21 cellular contexts compared by ENCODE assay signal in genomic region chrX:78506248-78506647, GRCh38.
DNase-seq lines count a peak whose midpoint lies in the region; ATAC-seq, FAIRE-seq and TF ChIP-seq lines count a peak whose summit lies in the region.
"Had no signal": no experiment of that assay in that cellular context is flagged by ENCODE, and none has a peak within 500 bp of the region (broad histone marks: within the 10 kb centered on the region; RNA-seq: fewer than 3 reads in every experiment).

No MANE protein-coding gene starts in this region.

- intact Hi-C loops in body of pancreas (cut with DNase I), result no loop called here

- H3K27me3 Mint-ChIP-seq in activated T-helper 17 cell treated with anti-CD3 and anti-CD28 coated beads, Interleukin-2, amount 50 U/mL, for 72 hours, result no peaks in the 10 kb centered on the region
- no peaks in the 10 kb centered on the region for H3K27me3 Mint-ChIP-seq in stimulated activated naive B cell treated with anti-CD40 and anti-IgM and Interleukin-4, amounts not matched to agents 10 μg/mL and 1 μg/mL and 100 μg/mL, for 72 hours
- H3K27me3 Mint-ChIP-seq: CD4-positive, alpha-beta T cell; IgD-negative memory B cell had no signal

- H3K9me3 ChIP-seq in body of pancreas, result no peaks in the 10 kb centered on the region
- H3K9me3 ChIP-seq: A549 had no signal

- FAIRE-seq in urothelium cell line (lab: Jason Lieb, UNC), result no peak
- FAIRE-seq: A549, HepG2 had no signal

- 46 to 68% methylated on average over 1 of the region's 1 CpG for WGBS in body of pancreas, 2 donors

- H3K4me1 Mint-ChIP-seq in activated T-helper 17 cell treated with anti-CD3 and anti-CD28 coated beads, Interleukin-2, amount 50 U/mL, for 72 hours, result peaks cover 4% of the 10 kb centered on the region
- peaks cover 4 to 24% of the 10 kb centered on the region in 2 donors for H3K4me1 Mint-ChIP-seq in stimulated activated naive B cell treated with anti-CD40 and anti-IgM and Interleukin-4, amounts not matched to agents 10 μg/mL and 1 μg/mL and 100 μg/mL, for 72 hours

- H3K4me1 ChIP-seq in body of pancreas, result no peaks in the 10 kb centered on the region
- H3K4me1 ChIP-seq: A549 had no signal

- H3K27ac Mint-ChIP-seq in activated T-helper 17 cell treated with anti-CD3 and anti-CD28 coated beads, Interleukin-2, amount 50 U/mL, for 72 hours, result peak overlapping the region; percentile 43
- no peak overlapping the region for H3K27ac Mint-ChIP-seq in stimulated activated naive B cell treated with anti-CD40 and anti-IgM and Interleukin-4, amounts not matched to agents 10 μg/mL and 1 μg/mL and 100 μg/mL, for 72 hours
- H3K27ac Mint-ChIP-seq: CD4-positive, alpha-beta T cell; HFFc6; IgD-negative memory B cell had no signal

- no peaks in the 10 kb centered on the region for H3K36me3 Mint-ChIP-seq in activated T-helper 17 cell treated with anti-CD3 and anti-CD28 coated beads, Interleukin-2, amount 50 U/mL, for 72 hours (ENCODE audit: low read depth)
- H3K36me3 Mint-ChIP-seq in stimulated activated naive B cell treated with anti-CD40 and anti-IgM and Interleukin-4, amounts not matched to agents 10 μg/mL and 1 μg/mL and 100 μg/mL, for 72 hours, result no peaks in the 10 kb centered on the region
- H3K36me3 Mint-ChIP-seq: IgD-negative memory B cell had no signal

- H3K4me3 ChIP-seq in GM12865 (ENCODE audit: low read depth, low read length) (no peak overlapping the region), body of pancreas (no peak overlapping the region)
- H3K4me3 ChIP-seq: A549 had no signal

- peak; percentile 50 for ATAC-seq in GM18870 (IDR thresholded peaks at IDR 0.05; ENCODE audit: unreplicated experiment)
- peak; percentile 38 for ATAC-seq in activated T-helper 17 cell treated with anti-CD3 and anti-CD28 coated beads, Interleukin-2, amount 50 U/mL, for 72 hours (replicated peaks)
- peak; percentile 46 to 80 for ATAC-seq in stimulated activated naive B cell treated with anti-CD40 and anti-IgM and Interleukin-4, amounts not matched to agents 10 μg/mL and 1 μg/mL and 100 μg/mL, for 72 hours (replicated peaks)
- ATAC-seq in body of pancreas, result no peak
- ATAC-seq: A549, HCT116, HepG2 had no signal

- no peaks in the 10 kb centered on the region for H3K27me3 ChIP-seq in body of pancreas

- TF ChIP-seq POLR2A in body of pancreas (IDR thresholded peaks at IDR 0.05), result no peak

- no peak for TF ChIP-seq CTCF in GM12865 (IDR thresholded peaks at IDR 0.05; ENCODE audit: insufficient read depth, low read depth, low read length, missing control alignments)
- TF ChIP-seq CTCF in body of pancreas (IDR thresholded peaks at IDR 0.05), result no peak

- H3K9me3 Mint-ChIP-seq in activated T-helper 17 cell treated with anti-CD3 and anti-CD28 coated beads, Interleukin-2, amount 50 U/mL, for 72 hours, result peaks cover 4% of the 10 kb centered on the region
- peaks cover 0 to 2% of the 10 kb centered on the region in 2 donors for H3K9me3 Mint-ChIP-seq in stimulated activated naive B cell treated with anti-CD40 and anti-IgM and Interleukin-4, amounts not matched to agents 10 μg/mL and 1 μg/mL and 100 μg/mL, for 72 hours
- H3K9me3 Mint-ChIP-seq: HFFc6, IgD-negative memory B cell had no signal

- no peak overlapping the region for H3K4me3 Mint-ChIP-seq in activated T-helper 17 cell treated with anti-CD3 and anti-CD28 coated beads, Interleukin-2, amount 50 U/mL, for 72 hours
- no peak overlapping the region for H3K4me3 Mint-ChIP-seq in stimulated activated naive B cell treated with anti-CD40 and anti-IgM and Interleukin-4, amounts not matched to agents 10 μg/mL and 1 μg/mL and 100 μg/mL, for 72 hours
- H3K4me3 Mint-ChIP-seq: CD4-positive, alpha-beta T cell; HFFc6; IgD-negative memory B cell had no signal

- DNase-seq in GM12865 (ENCODE audit: low read depth) (peak; percentile 10), middle frontal gyrus (ENCODE audit: extremely low spot score, low spot score) (no peak), body of pancreas (no peak), urothelium cell line (ENCODE audit: low spot score) (no peak)
- DNase-seq in stimulated activated naive B cell treated with anti-CD40 and anti-IgM and Interleukin-4, amounts not matched to agents 10 μg/mL and 1 μg/mL and 100 μg/mL, for 72 hours, result no peak
- DNase-seq: AML-193; CD4-positive, alpha-beta T cell; DMS79 treated with DMSO at 0.1 percent for 48 hours; GOT3; H7; HFFc6; Karpas-422; KBM-7 had no signal

- no peaks in the 10 kb centered on the region for H3K36me3 ChIP-seq in body of pancreas (replicated peaks in 1 of 2; ENCODE audit: insufficient read depth in 1 of 2, low read depth in 2 of 2)

- H3K27ac ChIP-seq in body of pancreas, result no peak overlapping the region
- H3K27ac ChIP-seq: 22Rv1, A549, C4-2B had no signal
